24 cellular contexts compared by ENCODE assay signal in genomic region chr2:160609346-160609745, GRCh38.
"Had no signal": no experiment of that assay in that cellular context is flagged by ENCODE, and none has a peak within 500 bp of the region (broad histone marks: within the 10 kb centered on the region; RNA-seq: fewer than 3 reads in every experiment).

No MANE protein-coding gene starts in this region.

- ATAC-seq: activated CD4-positive, alpha-beta T cell treated with anti-CD3 and anti-CD28 coated beads for 36 hours; activated CD8-positive, alpha-beta memory T cell treated with anti-CD3 and anti-CD28 coated beads, Interleukin-2, amount 10 ng/mL, durations not matched to agents 7 days and 5 days; activated CD8-positive, alpha-beta T cell treated with anti-CD3 and anti-CD28 coated beads, Interleukin-2, amount 10 ng/mL, durations not matched to agents 7 days and 5 days; activated naive CD4-positive, alpha-beta T cell treated with anti-CD3 and anti-CD28 coated beads, Interleukin-2, amount 50 U/mL, for 72 hours; activated T-cell treated with anti-CD3 and anti-CD28 coated beads, Interleukin-2, amount 50 U/mL, for 72 hours; body of pancreas; left lobe of liver; naive thymus-derived CD4-positive, alpha-beta T cell had no signal

- H3K4me1 ChIP-seq: body of pancreas, colonic mucosa, tibial artery had no signal

- H3K9me3 ChIP-seq: body of pancreas, colonic mucosa, spleen, suprapubic skin, tibial artery had no signal

- H3K4me3 ChIP-seq: body of pancreas, colonic mucosa, dorsolateral prefrontal cortex, spleen, suprapubic skin, tibial artery had no signal

- H3K36me3 ChIP-seq: colonic mucosa, spleen, suprapubic skin, tibial artery had no signal

- H3K36me3 Mint-ChIP-seq: activated CD8-positive, alpha-beta memory T cell treated with anti-CD3 and anti-CD28 coated beads, Interleukin-2, amount 10 ng/mL, durations not matched to agents 7 days and 5 days had no signal

- H3K4me3 Mint-ChIP-seq: activated CD4-positive, alpha-beta T cell treated with anti-CD3 and anti-CD28 coated beads for 36 hours; activated CD8-positive, alpha-beta memory T cell treated with anti-CD3 and anti-CD28 coated beads, Interleukin-2, amount 10 ng/mL, durations not matched to agents 7 days and 5 days; activated CD8-positive, alpha-beta T cell treated with anti-CD3 and anti-CD28 coated beads, Interleukin-2, amount 10 ng/mL, durations not matched to agents 7 days and 5 days; activated T-cell treated with anti-CD3 and anti-CD28 coated beads, Interleukin-2, amount 50 U/mL, for 72 hours; T-helper 2 cell treated with Interferon-gamma antibody and Interleukin-4, amounts not matched to agents 5 μg/mL and 100 μg/mL, for 36 hours had no signal

- DNase-seq: activated CD4-positive, alpha-beta T cell treated with anti-CD3 and anti-CD28 coated beads for 36 hours; activated CD4-positive, CD25-positive, alpha-beta regulatory T cell; activated CD8-positive, alpha-beta memory T cell treated with anti-CD3 and anti-CD28 coated beads, Interleukin-2, amount 10 ng/mL, durations not matched to agents 7 days and 5 days; activated CD8-positive, alpha-beta T cell treated with anti-CD3 and anti-CD28 coated beads, Interleukin-2, amount 10 ng/mL, durations not matched to agents 7 days and 5 days; activated naive CD4-positive, alpha-beta T cell; activated T-cell treated with anti-CD3 and anti-CD28 coated beads, Interleukin-2, amount 50 U/mL, for 72 hours; anterior cingulate cortex; body of pancreas; cerebellar nuclear complex; colonic mucosa; dorsolateral prefrontal cortex; effector memory CD4-positive, alpha-beta T cell; foreskin melanocyte; kidney glomerular epithelial cell; midbrain; right cardiac atrium; spleen; T-helper 1 cell; tibial artery had no signal

- H3K27me3 ChIP-seq: body of pancreas, colonic mucosa, spleen, suprapubic skin, tibial artery had no signal

- H3K9me3 Mint-ChIP-seq: T-helper 2 cell treated with Interferon-gamma antibody and Interleukin-4, amounts not matched to agents 5 μg/mL and 100 μg/mL, for 36 hours had no signal

- H3K27ac Mint-ChIP-seq: activated CD4-positive, alpha-beta T cell treated with anti-CD3 and anti-CD28 coated beads for 36 hours; activated CD8-positive, alpha-beta memory T cell treated with anti-CD3 and anti-CD28 coated beads, Interleukin-2, amount 10 ng/mL, durations not matched to agents 7 days and 5 days; activated CD8-positive, alpha-beta T cell treated with anti-CD3 and anti-CD28 coated beads, Interleukin-2, amount 10 ng/mL, durations not matched to agents 7 days and 5 days; activated naive CD4-positive, alpha-beta T cell treated with anti-CD3 and anti-CD28 coated beads, Interleukin-2, amount 50 U/mL, for 72 hours; activated T-cell treated with anti-CD3 and anti-CD28 coated beads, Interleukin-2, amount 50 U/mL, for 72 hours; T-helper 2 cell treated with Interferon-gamma antibody and Interleukin-4, amounts not matched to agents 5 μg/mL and 100 μg/mL, for 36 hours had no signal

- H3K27ac ChIP-seq: body of pancreas, colonic mucosa, dorsolateral prefrontal cortex, spleen, suprapubic skin, tibial artery had no signal
